In the genomic region with DNA sequence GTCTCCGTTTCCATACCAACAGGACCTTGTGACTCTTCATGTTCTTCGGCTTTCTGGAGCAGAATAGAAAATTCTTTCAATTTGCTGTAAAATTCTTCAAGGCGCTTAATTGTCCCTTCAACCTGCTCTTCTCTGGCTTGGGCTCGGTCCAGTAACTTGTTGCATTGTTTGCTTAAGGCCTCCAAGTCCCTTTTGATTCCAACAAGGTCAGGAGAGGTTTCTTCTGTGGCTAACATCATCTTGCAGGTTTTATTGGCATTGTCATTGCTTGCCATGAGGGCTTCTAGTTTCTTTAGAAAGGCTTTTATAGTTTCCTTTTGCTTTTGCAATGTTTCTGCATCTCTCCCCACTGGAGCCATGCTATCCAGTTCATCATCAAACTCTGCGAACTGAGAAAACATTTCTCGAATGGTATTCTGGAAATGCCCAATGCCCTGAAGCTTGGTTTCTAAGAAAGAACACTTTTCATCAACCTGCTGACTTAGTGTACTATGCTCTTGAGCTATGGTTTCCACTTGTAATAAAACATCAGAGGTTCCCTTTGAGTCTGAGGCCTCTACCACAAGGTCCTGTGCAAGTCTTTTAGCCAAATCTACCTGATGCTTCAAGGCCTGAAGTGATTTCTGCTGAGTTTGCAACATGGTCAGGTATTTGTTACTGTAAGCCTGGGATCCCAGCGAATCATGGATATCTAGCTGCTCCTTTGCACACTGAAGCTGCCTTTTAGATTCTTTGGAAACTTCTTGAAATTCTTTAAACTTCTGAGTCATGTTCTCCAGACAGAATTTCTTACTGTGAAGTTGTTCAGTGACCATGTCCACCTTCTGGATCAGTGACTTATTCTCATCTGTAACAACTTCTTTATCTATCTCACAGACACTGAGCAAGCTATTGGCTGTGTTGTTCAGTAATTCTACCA, we compare ENCODE assay signal across 11 cellular contexts.
A peak's percentile ranks its signal among the peaks of the same experiment; 100 is the strongest.
DNase-seq lines count a peak whose midpoint lies in the region; ATAC-seq and TF ChIP-seq lines count a peak whose summit lies in the region.
"Had no signal": no experiment of that assay in that cellular context is flagged by ENCODE, and none has a peak within 500 bp of the region (broad histone marks: within the 10 kb centered on the region; RNA-seq: fewer than 3 reads in every experiment).

No MANE protein-coding gene starts in this region.

- ATAC-seq in gastroesophageal sphincter (no peak), HG02763 (IDR thresholded peaks at IDR 0.05; ENCODE audit: unreplicated experiment) (no peak), GM19397 (IDR thresholded peaks at IDR 0.05; ENCODE audit: unreplicated experiment) (no peak)
- ATAC-seq: activated CD4-positive, CD25-positive, alpha-beta regulatory T cell treated with anti-CD3 and anti-CD28 coated beads, Interleukin-2, amount 50 U/mL, for 24 hours had no signal

- H3K9me2 ChIP-seq in GM23248 (ENCODE audit: insufficient read depth): no peaks in the 10 kb centered on the region

- no peak for TF ChIP-seq EP300 in gastroesophageal sphincter (IDR thresholded peaks at IDR 0.05)

- DNase-seq in GM23248 (peak; percentile 79), amniotic epithelial cell (ENCODE audit: low read depth) (peak; percentile 62), smooth muscle cell (lab: John Stamatoyannopoulos, UW; ENCODE audit: unreplicated experiment) (no peak), SKM-1 (lab: John Stamatoyannopoulos, UW; ENCODE audit: unreplicated experiment) (no peak), MV-4-11 (lab: John Stamatoyannopoulos, UW) (no peak)
- DNase-seq: activated T-cell treated with anti-CD3 and anti-CD28 coated beads, Interleukin-2, amount 50 U/mL, for 24 hours; NCI-H2029 treated with DMSO at 0.1 percent for 48 hours had no signal

- H3K79me2 ChIP-seq in GM23248 (ENCODE audit: insufficient read depth): peaks cover 71% of the 10 kb centered on the region
- peaks cover 9% of the 10 kb centered on the region for H3K79me2 ChIP-seq in smooth muscle cell (ENCODE audit: low read depth)

- H3K4me2 ChIP-seq in GM23248 (ENCODE audit: unreplicated experiment): no peak overlapping the region
- no peak overlapping the region for H3K4me2 ChIP-seq in smooth muscle cell

- H3K4me1 ChIP-seq in GM23248 (ENCODE audit: insufficient read depth) (peaks cover 58% of the 10 kb centered on the region), gastroesophageal sphincter (peaks cover 0 to 73% (median 7%) of the 10 kb centered on the region in 3 donors), smooth muscle cell (ENCODE audit: low read depth) (peaks cover 29% of the 10 kb centered on the region)

- in situ Hi-C loops in GM23248 (cut with MboI): loop anchor here (25.0 kb wide), 1 partner anchor 565 kb away; no protein-coding TSS in a partner anchor

- H3K9me3 ChIP-seq in GM23248 (ENCODE audit: low read depth) (no peaks in the 10 kb centered on the region), gastroesophageal sphincter (no peaks in the 10 kb centered on the region), smooth muscle cell (replicated peaks; ENCODE audit: low read depth) (no peaks in the 10 kb centered on the region)

- H2AFZ ChIP-seq in GM23248 (no peak overlapping the region), smooth muscle cell (ENCODE audit: low read depth) (no peak overlapping the region)

- H3K4me3 ChIP-seq in GM23248 (no peak overlapping the region), gastroesophageal sphincter (no peak overlapping the region), smooth muscle cell (no peak overlapping the region)

- TF ChIP-seq POLR2A in gastroesophageal sphincter (IDR thresholded peaks at IDR 0.05): no peak

- WGBS in GM23248 (ENCODE audit: low coverage in 1 of 2, low lambda C conversion rate in 2 of 2, missing lambda C conversion rate in 2 of 2), 2 experiments: 97% methylated on average over 7 of the region's 7 CpGs
- 82 to 92% methylated on average over 7 of the region's 7 CpGs for WGBS in gastroesophageal sphincter (ENCODE audit: low coverage in 1 of 2), 2 donors
- WGBS in smooth muscle cell (ENCODE audit: low lambda C conversion rate): 93% methylated on average over 7 of the region's 7 CpGs

- H3F3A ChIP-seq in GM23248 (ENCODE audit: insufficient read depth): peaks cover 75% of the 10 kb centered on the region
- H3F3A ChIP-seq in smooth muscle cell (ENCODE audit: low read depth): peaks cover 5% of the 10 kb centered on the region

- TF ChIP-seq CTCF in gastroesophageal sphincter (IDR thresholded peaks at IDR 0.05) (no peak), smooth muscle cell (IDR thresholded peaks at IDR 0.05; ENCODE audit: borderline replicate concordance, insufficient read depth, poor library complexity, severe bottlenecking) (no peak)

- H4K20me1 ChIP-seq in GM23248 (ENCODE audit: insufficient read depth) (peaks cover 24% of the 10 kb centered on the region), smooth muscle cell (ENCODE audit: low read depth) (no peaks in the 10 kb centered on the region)

- H3K9ac ChIP-seq in GM23248 (peak overlapping the region; percentile 6; the same call in 1 of the 2 replicates), smooth muscle cell (ENCODE audit: low read depth) (no peak overlapping the region)

- H3K27ac ChIP-seq in GM23248 (peak overlapping the region; percentile 56), gastroesophageal sphincter (peak overlapping the region in 3 of 4 donors; percentile 1 to 77 (median 41)), smooth muscle cell (ENCODE audit: low read depth) (peak overlapping the region; percentile 3)

- no peaks in the 10 kb centered on the region for H3K27me3 ChIP-seq in GM23248 (replicated peaks; ENCODE audit: insufficient read depth)
- H3K27me3 ChIP-seq in gastroesophageal sphincter: no peaks in the 10 kb centered on the region
- no peaks in the 10 kb centered on the region for H3K27me3 ChIP-seq in smooth muscle cell (ENCODE audit: low read depth)

- peaks cover 58% of the 10 kb centered on the region for H3K36me3 ChIP-seq in GM23248 (ENCODE audit: low read depth)
- H3K36me3 ChIP-seq in gastroesophageal sphincter: peaks cover 0 to 15% of the 10 kb centered on the region in 2 donors
- H3K36me3 ChIP-seq in smooth muscle cell (ENCODE audit: low read depth): peaks cover 3% of the 10 kb centered on the region

Comparison
In these comparisons a context has a peak if more than half of its experiments do, and no peak if none do; other contexts are left out.
1. DNase-seq: peak in GM23248 (single experiment) and amniotic epithelial cell (single experiment); none in smooth muscle cell (single experiment), SKM-1 (single experiment) and MV-4-11 (single experiment).
2. H3K27ac ChIP-seq: peak in every context shown above with its lines; median percentile 56 in GM23248; 41 in gastroesophageal sphincter; 3 in smooth muscle cell.